1 cellular context compared by ENCODE assay signal in the genomic region with DNA sequence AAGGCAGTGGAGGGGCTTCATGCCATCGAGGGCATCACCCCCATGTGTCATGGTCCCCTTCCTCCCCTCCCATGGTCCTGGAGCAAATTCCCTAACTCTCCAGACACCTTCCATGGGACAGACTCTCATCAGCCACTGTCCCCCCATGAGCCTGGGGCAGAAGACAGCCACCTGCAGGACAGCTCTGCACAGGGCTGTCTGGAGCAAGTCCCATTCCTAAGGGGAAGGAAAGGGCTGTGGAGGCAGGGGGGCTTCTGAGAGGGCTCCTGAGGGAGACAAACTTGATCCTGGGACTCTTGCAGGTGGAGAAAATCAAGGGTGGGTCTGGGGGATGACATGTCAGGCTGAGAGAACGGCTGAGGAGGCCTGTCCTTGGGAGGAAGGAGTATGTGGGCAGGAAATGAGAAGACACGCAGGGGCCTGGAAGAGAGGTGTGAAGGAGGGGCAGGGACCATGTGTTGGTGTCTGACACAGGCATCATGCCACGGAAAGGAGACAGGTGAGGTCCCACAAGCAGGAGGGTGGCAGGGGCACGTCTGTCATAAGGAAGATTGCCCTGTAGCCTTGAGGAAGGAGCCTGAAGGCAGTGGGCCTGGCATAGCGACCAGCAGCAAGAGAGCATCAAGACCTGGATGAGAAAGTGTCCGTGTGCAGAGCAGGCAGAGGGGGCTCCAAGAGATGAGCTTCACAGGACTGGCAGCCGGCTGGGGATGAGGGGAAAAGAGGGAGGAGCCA.
TF ChIP-seq lines count a peak whose summit lies in the region.

No MANE protein-coding gene starts in this region.

TF ChIP-seq in K562, 482 proteins besides CTCF, POLR2A, EP300 and RAD21:
- TF ChIP-seq CEBPG (CRISPR knock-in tag; IDR thresholded peaks at IDR 0.05): no peak
- no peak for TF ChIP-seq CEBPG (tag; conservative IDR thresholded peaks at IDR 0.05 in 1 of 2, IDR thresholded peaks at IDR 0.05 in 1 of 2)
- TF ChIP-seq TEAD1 (CRISPR knock-in tag; IDR thresholded peaks at IDR 0.05): no peak
- TF ChIP-seq HDAC3 (IDR thresholded peaks at IDR 0.05; ENCODE audit: borderline replicate concordance, partially characterized antibody): no peak
- no peak for TF ChIP-seq GATAD2B (IDR thresholded peaks at IDR 0.05; ENCODE audit: borderline replicate concordance)
- no peak for TF ChIP-seq ETV1 (tag; conservative IDR thresholded peaks at IDR 0.05; ENCODE audit: low read depth)
